1 cellular context compared by ENCODE assay signal in genomic region chrX:12792711-12793110, GRCh38.
TF ChIP-seq lines count a peak whose summit lies in the region.

No MANE protein-coding gene starts in this region.

TF ChIP-seq in WTC11, 78 proteins besides CTCF, POLR2A, EP300 and RAD21 (continued from another document):
- no peak for TF ChIP-seq MLX (CRISPR knock-in tag; IDR thresholded peaks at IDR 0.05)
- no peak for TF ChIP-seq ZNF121 (CRISPR knock-in tag; IDR thresholded peaks at IDR 0.05)
- TF ChIP-seq TP53 (CRISPR knock-in tag; IDR thresholded peaks at IDR 0.05), result no peak
- no peak for TF ChIP-seq IRF1 (CRISPR knock-in tag; IDR thresholded peaks at IDR 0.05)
- TF ChIP-seq, protein P1, sequence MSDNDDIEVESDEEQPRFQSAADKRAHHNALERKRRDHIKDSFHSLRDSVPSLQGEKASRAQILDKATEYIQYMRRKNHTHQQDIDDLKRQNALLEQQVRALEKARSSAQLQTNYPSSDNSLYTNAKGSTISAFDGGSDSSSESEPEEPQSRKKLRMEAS (CRISPR knock-in tag; IDR thresholded peaks at IDR 0.05), result no peak
- no peak for TF ChIP-seq GRHL2 (CRISPR knock-in tag; IDR thresholded peaks at IDR 0.05; ENCODE audit: insufficient replicate concordance, severe bottlenecking)
- no peak for TF ChIP-seq ZNF232 (CRISPR knock-in tag; IDR thresholded peaks at IDR 0.05)
